ENCODE assay signal across 30 cellular contexts in genomic region chr13:40670307-40670706, GRCh38.
"Had no signal": no experiment of that assay in that cellular context is flagged by ENCODE, and none has a peak within 500 bp of the region (broad histone marks: within the 10 kb centered on the region; RNA-seq: fewer than 3 reads in every experiment).

No MANE protein-coding gene starts in this region.

- H3K27ac Mint-ChIP-seq: nephron progenitor cell; neural progenitor cell; stimulated activated naive B cell treated with anti-CD40 and anti-IgM and Interleukin-4, amounts not matched to agents 10 μg/mL and 1 μg/mL and 100 μg/mL, for 72 hours had no signal

- H3K4me1 ChIP-seq: neural progenitor cell, parathyroid adenoma had no signal

- H3K36me3 ChIP-seq: lower lobe of right lung, neural progenitor cell, neutrophil, right atrium auricular region, stomach, thyroid gland, transverse colon, upper lobe of left lung, vagina had no signal

- H3K36me3 Mint-ChIP-seq: neural progenitor cell had no signal

- H3K27ac ChIP-seq: lower lobe of right lung, neural progenitor cell, neutrophil, parathyroid adenoma, psoas muscle, right atrium auricular region, skin epidermis, stomach, testis, thyroid gland, transverse colon, upper lobe of left lung, vagina had no signal

- H3K9me3 Mint-ChIP-seq: naive thymus-derived CD8-positive, alpha-beta T cell; nephron progenitor cell; neural progenitor cell; stimulated activated naive B cell treated with anti-CD40 and anti-IgM and Interleukin-4, amounts not matched to agents 10 μg/mL and 1 μg/mL and 100 μg/mL, for 72 hours had no signal

- H3K9ac ChIP-seq: neural progenitor cell, parathyroid adenoma had no signal

- H3K9me3 ChIP-seq: lower lobe of right lung, neutrophil, psoas muscle, right atrium auricular region, stomach, testis, thyroid gland, transverse colon, upper lobe of left lung, vagina had no signal

- H3K27me3 Mint-ChIP-seq: naive thymus-derived CD8-positive, alpha-beta T cell; stimulated activated naive B cell treated with anti-CD40 and anti-IgM and Interleukin-4, amounts not matched to agents 10 μg/mL and 1 μg/mL and 100 μg/mL, for 72 hours had no signal

- H3K27me3 ChIP-seq: right atrium auricular region, stomach, testis, thyroid gland, transverse colon, upper lobe of left lung, vagina had no signal

- ATAC-seq: left cardiac atrium; left lobe of liver; left ventricle myocardium superior; lower lobe of right lung; naive thymus-derived CD8-positive, alpha-beta T cell; psoas muscle; sciatic nerve; stimulated activated naive B cell treated with anti-CD40 and anti-IgM and Interleukin-4, amounts not matched to agents 10 μg/mL and 1 μg/mL and 100 μg/mL, for 72 hours; stimulated activated naive CD8-positive, alpha-beta T cell treated with anti-CD3 and anti-CD28 coated beads, Interleukin-15, Interleukin-2, amounts not matched to agents 100 U/mL and 50 U/mL, for 24 hours had no signal

- H3K4me3 ChIP-seq: lower lobe of right lung, neural progenitor cell, psoas muscle, right atrium auricular region, skin epidermis, stomach, testis, thyroid gland, transverse colon, upper lobe of left lung, vagina had no signal

- H3K4me3 Mint-ChIP-seq: naive thymus-derived CD8-positive, alpha-beta T cell; nephron progenitor cell; neural progenitor cell; stimulated activated naive B cell treated with anti-CD40 and anti-IgM and Interleukin-4, amounts not matched to agents 10 μg/mL and 1 μg/mL and 100 μg/mL, for 72 hours had no signal

- H3K4me2 ChIP-seq: neural progenitor cell had no signal

- DNase-seq: hippocampal formation; kidney glomerular epithelial cell; left cardiac atrium; left ventricle myocardium superior; lower lobe of right lung; mammary epithelial cell; mesenchymal stem cell; naive thymus-derived CD8-positive, alpha-beta T cell; nephron progenitor cell; occipital lobe; psoas muscle; stimulated activated CD4-positive, alpha-beta T cell treated with anti-CD3 and anti-CD28 coated beads, Interleukin-12 subunit alpha, Interleukin-12 subunit beta, amount 100 ng/mL, for 4 hours; stimulated activated CD4-positive, alpha-beta T cell treated with anti-CD3 and anti-CD28 coated beads, Interleukin-15, amount 100 ng/mL, for 24 hours; stimulated activated CD4-positive, alpha-beta T cell treated with anti-CD3 and anti-CD28 coated beads, Interleukin-2, amount 100 ng/mL, for 24 hours; stimulated activated CD4-positive, alpha-beta T cell treated with anti-CD3 and anti-CD28 coated beads, Interleukin-4, amount 100 ng/mL, for 1 hour; stimulated activated naive B cell treated with anti-CD40 and anti-IgM and Interleukin-4, amounts not matched to agents 10 μg/mL and 1 μg/mL and 100 μg/mL, for 72 hours; stimulated activated naive CD8-positive, alpha-beta T cell treated with anti-CD3 and anti-CD28 coated beads, Interleukin-15, Interleukin-2, amounts not matched to agents 100 U/mL and 50 U/mL, for 24 hours; stomach; testis; thyroid gland; transverse colon; upper lobe of left lung had no signal
